23 cellular contexts compared by ENCODE assay signal in the genomic region with DNA sequence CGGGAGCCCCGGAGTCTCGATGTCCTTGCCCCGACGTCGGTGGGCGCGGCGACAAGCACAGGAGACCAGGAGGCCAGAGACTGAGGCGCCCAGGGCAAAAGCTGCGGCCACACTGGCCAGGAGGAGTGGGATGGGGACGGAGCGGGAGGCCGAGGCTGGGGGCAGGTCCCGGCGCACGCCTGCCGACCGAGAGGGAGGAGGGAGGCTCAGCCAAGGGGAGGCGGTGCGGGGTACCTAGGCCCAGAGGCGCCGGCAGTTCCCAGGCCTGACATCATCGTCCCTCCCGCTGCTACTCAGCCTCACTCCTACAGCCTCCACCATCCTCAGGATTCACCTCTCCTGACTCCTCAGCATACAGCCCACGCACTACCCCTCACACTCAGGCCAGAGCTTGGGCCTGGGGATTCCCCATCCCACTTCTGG. TPM values are rescaled to one million over a fixed set of nuclear protein-coding genes. Genes with fewer than 3 reads are reported as not detected.
DNase-seq lines count a peak whose midpoint lies in the region; ATAC-seq and TF ChIP-seq lines count a peak whose summit lies in the region.
"Had no signal": no experiment of that assay in that cellular context is flagged by ENCODE, and none has a peak within 500 bp of the region (broad histone marks: within the 10 kb centered on the region; RNA-seq: fewer than 3 reads in every experiment).

No MANE protein-coding gene starts in this region.

- peaks cover 12% of the 10 kb centered on the region; the same call in 1 of the 2 replicates for H3K4me1 ChIP-seq in HUES48 (ENCODE audit: control insufficient read depth, insufficient read depth, low read length)

- TF ChIP-seq CTCF in glutamatergic neuron (IDR thresholded peaks at IDR 0.05; ENCODE audit: partially characterized antibody, unreplicated experiment) (no peak), nephron progenitor cell (IDR thresholded peaks at IDR 0.05) (no peak)

- peak; percentile 63 for DNase-seq in ELF-1 (ENCODE audit: low read depth, low spot score)
- peak; percentile 40 for DNase-seq in glutamatergic neuron
- no peak for DNase-seq in nephron progenitor cell
- DNase-seq in stimulated activated effector memory CD8-positive, alpha-beta T cell treated with anti-CD3 and anti-CD28 coated beads, Interleukin-12 subunit alpha, Interleukin-12 subunit beta, amount 100 ng/mL, for 72 hours (ENCODE audit: low spot score in 2 of 2), result no peak
- no peak for DNase-seq in NCI-H748 (lab: John Stamatoyannopoulos, UW; ENCODE audit: unreplicated experiment)
- no peak for DNase-seq in inferior parietal cortex (ENCODE audit: extremely low spot score)
- no peak for DNase-seq in RPMI8226
- DNase-seq: activated CD4-positive, alpha-beta T cell treated with anti-CD3 and anti-CD28 coated beads, Interleukin-2, amount 50 U/mL, for 4 hours; activated gamma-delta T cell; amniotic stem cell; CD4-positive, alpha-beta memory T cell; central memory CD4-positive, alpha-beta T cell; effector CD4-positive, alpha-beta T cell; esophagus squamous epithelium; Karpas-422; mesenchymal stem cell; NCI-H1092 treated with DMSO at 0.1 percent for 48 hours; NCI-H510A; T-cell had no signal

- no peak overlapping the region for H3K27ac ChIP-seq in HUES48 (ENCODE audit: low read depth, low read length)
- H3K27ac ChIP-seq: esophagus squamous epithelium had no signal

- H3K9me3 ChIP-seq in HUES48 (ENCODE audit: control insufficient read depth, insufficient read depth, low read length), result no peaks in the 10 kb centered on the region
- H3K9me3 ChIP-seq: esophagus squamous epithelium, tibial nerve had no signal

- peak overlapping the region; percentile 61; the same call in 1 of the 2 replicates for H3K4me3 ChIP-seq in HUES48 (ENCODE audit: low read depth, low read length)

- H3K27ac Mint-ChIP-seq in glutamatergic neuron (ENCODE audit: unreplicated experiment) (no peak overlapping the region), nephron progenitor cell (no peak overlapping the region)
- H3K27ac Mint-ChIP-seq in stimulated activated effector memory CD8-positive, alpha-beta T cell treated with anti-CD3 and anti-CD28 coated beads, Interleukin-12 subunit alpha, Interleukin-12 subunit beta, amount 100 ng/mL, for 72 hours, result no peak overlapping the region
- H3K27ac Mint-ChIP-seq: natural killer cell treated with Interleukin-12 subunit alpha and Interleukin-12 subunit beta and Interleukin-15 and Interleukin-18, amount 100 ng/mL, for 72 hours; T-cell had no signal

- peaks cover 33% of the 10 kb centered on the region for H3K27me3 ChIP-seq in HUES48 (ENCODE audit: control insufficient read depth, insufficient read depth, low read length)
- H3K27me3 ChIP-seq: esophagus squamous epithelium, tibial nerve had no signal

- no peak overlapping the region for H3K9ac ChIP-seq in HUES48 (ENCODE audit: low read depth, low read length)

- no peak for ATAC-seq in stimulated activated effector memory CD8-positive, alpha-beta T cell treated with anti-CD3 and anti-CD28 coated beads, Interleukin-12 subunit alpha, Interleukin-12 subunit beta, amount 100 ng/mL, for 72 hours
- ATAC-seq: natural killer cell treated with Interleukin-12 subunit alpha and Interleukin-12 subunit beta and Interleukin-15 and Interleukin-18, amount 100 ng/mL, for 72 hours; T-cell had no signal

- H3K4me3 Mint-ChIP-seq in glutamatergic neuron (ENCODE audit: unreplicated experiment) (peak overlapping the region; percentile 69), nephron progenitor cell (peak overlapping the region; percentile 63)
- no peak overlapping the region for H3K4me3 Mint-ChIP-seq in stimulated activated effector memory CD8-positive, alpha-beta T cell treated with anti-CD3 and anti-CD28 coated beads, Interleukin-12 subunit alpha, Interleukin-12 subunit beta, amount 100 ng/mL, for 72 hours
- H3K4me3 Mint-ChIP-seq: natural killer cell treated with Interleukin-12 subunit alpha and Interleukin-12 subunit beta and Interleukin-15 and Interleukin-18, amount 100 ng/mL, for 72 hours; T-cell had no signal

- H3K4me1 Mint-ChIP-seq in glutamatergic neuron (ENCODE audit: low read depth, unreplicated experiment) (peaks cover 11% of the 10 kb centered on the region), nephron progenitor cell (peaks cover 24% of the 10 kb centered on the region)
- no peaks in the 10 kb centered on the region for H3K4me1 Mint-ChIP-seq in stimulated activated effector memory CD8-positive, alpha-beta T cell treated with anti-CD3 and anti-CD28 coated beads, Interleukin-12 subunit alpha, Interleukin-12 subunit beta, amount 100 ng/mL, for 72 hours

- H3K27me3 Mint-ChIP-seq in glutamatergic neuron (ENCODE audit: unreplicated experiment) (peaks cover 24% of the 10 kb centered on the region), nephron progenitor cell (ENCODE audit: low read depth, poor library complexity) (peaks cover 38% of the 10 kb centered on the region)
- H3K27me3 Mint-ChIP-seq: natural killer cell treated with Interleukin-12 subunit alpha and Interleukin-12 subunit beta and Interleukin-15 and Interleukin-18, amount 100 ng/mL, for 72 hours had no signal

- H3K36me3 Mint-ChIP-seq in glutamatergic neuron (ENCODE audit: unreplicated experiment), result peaks cover 13% of the 10 kb centered on the region
- peaks cover 46% of the 10 kb centered on the region for H3K36me3 Mint-ChIP-seq in nephron progenitor cell (ENCODE audit: low read depth)
- H3K36me3 Mint-ChIP-seq in stimulated activated effector memory CD8-positive, alpha-beta T cell treated with anti-CD3 and anti-CD28 coated beads, Interleukin-12 subunit alpha, Interleukin-12 subunit beta, amount 100 ng/mL, for 72 hours, result no peaks in the 10 kb centered on the region
- H3K36me3 Mint-ChIP-seq: natural killer cell treated with Interleukin-12 subunit alpha and Interleukin-12 subunit beta and Interleukin-15 and Interleukin-18, amount 100 ng/mL, for 72 hours had no signal

- peaks cover 7% of the 10 kb centered on the region for H3K36me3 ChIP-seq in HUES48 (ENCODE audit: control insufficient read depth, insufficient read depth, low read length)

- H3K9me3 Mint-ChIP-seq in glutamatergic neuron (ENCODE audit: unreplicated experiment), result peaks cover 13% of the 10 kb centered on the region
- no peaks in the 10 kb centered on the region for H3K9me3 Mint-ChIP-seq in nephron progenitor cell
- no peaks in the 10 kb centered on the region for H3K9me3 Mint-ChIP-seq in stimulated activated effector memory CD8-positive, alpha-beta T cell treated with anti-CD3 and anti-CD28 coated beads, Interleukin-12 subunit alpha, Interleukin-12 subunit beta, amount 100 ng/mL, for 72 hours
- H3K9me3 Mint-ChIP-seq: CD4-positive, alpha-beta memory T cell; natural killer cell treated with Interleukin-12 subunit alpha and Interleukin-12 subunit beta and Interleukin-15 and Interleukin-18, amount 100 ng/mL, for 72 hours; T-cell had no signal

RNA-seq across cellular contexts. Expression of a gene that starts 13.1 kb away (rescaled TPM):
- 119 TPM for total RNA-seq in glutamatergic neuron (ENCODE audit: unreplicated experiment)

RNA-seq across cellular contexts. Expression of a gene that starts 23.1 kb away (rescaled TPM):
- not detected for total RNA-seq in glutamatergic neuron (ENCODE audit: unreplicated experiment)
- total RNA-seq: glomerular endothelial cell had no signal

RNA-seq across cellular contexts. Expression of a gene that starts 32.4 kb away (rescaled TPM):
- total RNA-seq in glutamatergic neuron (ENCODE audit: unreplicated experiment), result 21.9 TPM

RNA-seq across cellular contexts. Expression of a gene that starts 32.6 kb away (rescaled TPM):
- 44.2 TPM for total RNA-seq in glutamatergic neuron (ENCODE audit: unreplicated experiment)

RNA-seq across cellular contexts. Expression of a gene that starts 42.4 kb away (rescaled TPM):
- 0.76 TPM for total RNA-seq in glutamatergic neuron (ENCODE audit: unreplicated experiment)
- total RNA-seq: esophagus squamous epithelium, glomerular endothelial cell had no signal

Comparison
In these comparisons a context has a peak if more than half of its experiments do, and no peak if none do; other contexts are left out.
1. DNase-seq: peak in ELF-1 (single experiment) and glutamatergic neuron (single experiment); none in nephron progenitor cell (single experiment), stimulated activated effector memory CD8-positive, alpha-beta T cell treated with anti-CD3 and anti-CD28 coated beads, Interleukin-12 subunit alpha, Interleukin-12 subunit beta, amount 100 ng/mL, for 72 hours (0 of 2), NCI-H748 (single experiment), inferior parietal cortex (single experiment) and RPMI8226 (single experiment).